1 cellular context compared by ENCODE assay signal in genomic region chr21:17532292-17532691, GRCh38.
TF ChIP-seq lines count a peak whose summit lies in the region.

No MANE protein-coding gene starts in this region.

TF ChIP-seq in WTC11, 78 proteins besides CTCF, POLR2A, EP300 and RAD21 (continued from another document):
- TF ChIP-seq ZBTB43 (CRISPR knock-in tag; IDR thresholded peaks at IDR 0.05): no peak
- no peak for TF ChIP-seq MYBL2 (CRISPR knock-in tag; IDR thresholded peaks at IDR 0.05)
- no peak for TF ChIP-seq RELA (CRISPR knock-in tag; IDR thresholded peaks at IDR 0.05; ENCODE audit: borderline replicate concordance)
- no peak for TF ChIP-seq ATF2 (CRISPR knock-in tag; IDR thresholded peaks at IDR 0.05; ENCODE audit: borderline replicate concordance, low read depth)
- no peak for TF ChIP-seq MLX (CRISPR knock-in tag; IDR thresholded peaks at IDR 0.05)
- TF ChIP-seq ZNF416 (CRISPR knock-in tag; IDR thresholded peaks at IDR 0.05): no peak
- no peak for TF ChIP-seq FOXP1 (CRISPR knock-in tag; IDR thresholded peaks at IDR 0.05; ENCODE audit: borderline replicate concordance)
- no peak for TF ChIP-seq ZNF423 (CRISPR knock-in tag; IDR thresholded peaks at IDR 0.05)
- no peak for TF ChIP-seq GTF2I (CRISPR knock-in tag; conservative IDR thresholded peaks at IDR 0.05)
- no peak for TF ChIP-seq JUN (CRISPR knock-in tag; IDR thresholded peaks at IDR 0.05)
- no peak for TF ChIP-seq ZSCAN18 (CRISPR knock-in tag; IDR thresholded peaks at IDR 0.05)
- TF ChIP-seq NR3C1 (CRISPR knock-in tag; conservative IDR thresholded peaks at IDR 0.05; ENCODE audit: low read depth): no peak
- no peak for TF ChIP-seq RORB (CRISPR knock-in tag; IDR thresholded peaks at IDR 0.05)
TF ChIP-seq in WTC11: peak in this region for 0.
